ENCODE assay signal across 7 cellular contexts in genomic region chr15:42650208-42651066, GRCh38.
DNase-seq lines count a peak whose midpoint lies in the region; ATAC-seq and TF ChIP-seq lines count a peak whose summit lies in the region.

No MANE protein-coding gene starts in this region.

- H3K4me1 ChIP-seq in mesenchymal stem cell (ENCODE audit: control insufficient read depth, insufficient read depth, low read depth, low read length): no peaks in the 10 kb centered on the region

- no peak overlapping the region for H3K4me3 Mint-ChIP-seq in activated CD4-positive, alpha-beta T cell treated with anti-CD3 and anti-CD28 coated beads, Interleukin-2, amount 10 ng/mL, durations not matched to agents 7 days and 5 days
- no peak overlapping the region for H3K4me3 Mint-ChIP-seq in effector memory CD8-positive, alpha-beta T cell

- no peak overlapping the region for H2BK5ac ChIP-seq in mesenchymal stem cell (ENCODE audit: low read depth, low read length, poor library complexity, severe bottlenecking)

- WGBS in mesenchymal stem cell: 50% methylated on average over 2 of the region's 5 CpGs

- H2BK15ac ChIP-seq in mesenchymal stem cell (ENCODE audit: low read depth, poor library complexity, severe bottlenecking): no peak overlapping the region

- H3K14ac ChIP-seq in mesenchymal stem cell (ENCODE audit: low read length in 2 of 2): no peak overlapping the region

- no peaks in the 10 kb centered on the region for H3K9me3 Mint-ChIP-seq in activated CD4-positive, alpha-beta T cell treated with anti-CD3 and anti-CD28 coated beads, Interleukin-2, amount 10 ng/mL, durations not matched to agents 7 days and 5 days
- no peaks in the 10 kb centered on the region for H3K9me3 Mint-ChIP-seq in effector memory CD8-positive, alpha-beta T cell

- H3K27me3 Mint-ChIP-seq in activated CD4-positive, alpha-beta T cell treated with anti-CD3 and anti-CD28 coated beads, Interleukin-2, amount 10 ng/mL, durations not matched to agents 7 days and 5 days: no peaks in the 10 kb centered on the region
- H3K27me3 Mint-ChIP-seq in effector memory CD8-positive, alpha-beta T cell: no peaks in the 10 kb centered on the region

- peaks cover 1% of the 10 kb centered on the region for H3K79me1 ChIP-seq in mesenchymal stem cell (replicated peaks; ENCODE audit: low read length, poor library complexity, severe bottlenecking)

- no peak overlapping the region for H3K4me2 ChIP-seq in mesenchymal stem cell (ENCODE audit: low read length, poor library complexity, severe bottlenecking)

- H3K23ac ChIP-seq in mesenchymal stem cell (ENCODE audit: low read length in 2 of 2): no peak overlapping the region

- TF ChIP-seq CTCF in GM12874 (IDR thresholded peaks at IDR 0.05; ENCODE audit: insufficient read depth, low read depth, low read length): peak; percentile 74

- peak overlapping the region; percentile 16 for H3K9ac ChIP-seq in mesenchymal stem cell (ENCODE audit: low read length)

- CTCF ChIA-PET in activated CD4-positive, alpha-beta T cell treated with anti-CD3 and anti-CD28 coated beads, Interleukin-2, amount 10 ng/mL, durations not matched to agents 7 days and 5 days (lab: Charles Lee): interaction anchor here (1.1 to 1.6 kb wide), 2 partner anchors 10 to 41 kb away, joined by 4 read pairs; no protein-coding TSS in a partner anchor

- no peak overlapping the region for H4K8ac ChIP-seq in mesenchymal stem cell (ENCODE audit: low read length)

- no peaks in the 10 kb centered on the region for H3K9me3 ChIP-seq in mesenchymal stem cell (ENCODE audit: control insufficient read depth, low read length)

- H2BK120ac ChIP-seq in mesenchymal stem cell (ENCODE audit: low read depth, low read length): no peak overlapping the region

- H3K4me3 ChIP-seq in mesenchymal stem cell (ENCODE audit: insufficient read depth in 1 of 2, low read depth in 1 of 2, low read length in 2 of 2): no peak overlapping the region

- POLR2A ChIA-PET in activated CD4-positive, alpha-beta T cell treated with anti-CD3 and anti-CD28 coated beads, Interleukin-2, amount 10 ng/mL, durations not matched to agents 7 days and 5 days (lab: Charles Lee): no interaction called here

- peaks cover 16% of the 10 kb centered on the region for H3K4me1 Mint-ChIP-seq in activated CD4-positive, alpha-beta T cell treated with anti-CD3 and anti-CD28 coated beads, Interleukin-2, amount 10 ng/mL, durations not matched to agents 7 days and 5 days
- H3K4me1 Mint-ChIP-seq in effector memory CD8-positive, alpha-beta T cell (ENCODE audit: low read depth in 2 of 2): peaks cover 0 to 9% of the 10 kb centered on the region in 2 donors

- no peak overlapping the region for H2AK5ac ChIP-seq in mesenchymal stem cell (ENCODE audit: low read length, severe bottlenecking)

- DNase-seq in NCI-H526 (lab: John Stamatoyannopoulos, UW) (peak; percentile 39 to 67), mesenchymal stem cell (peak; percentile 77)
- DNase-seq in activated CD4-positive, alpha-beta T cell treated with anti-CD3 and anti-CD28 coated beads, Interleukin-2, amount 10 ng/mL, durations not matched to agents 7 days and 5 days: peak; percentile 82
- DNase-seq in effector memory CD8-positive, alpha-beta T cell: peak; percentile 31 to 52 (median 37)
- peak; percentile 4 to 13 for DNase-seq in stimulated activated CD8-positive, alpha-beta memory T cell treated with anti-CD3 and anti-CD28 coated beads, Interleukin-7, amount 100 ng/mL, for 1 hour (ENCODE audit: low read depth in 2 of 2)

- H3K36me3 ChIP-seq in mesenchymal stem cell (ENCODE audit: control insufficient read depth in 1 of 2, insufficient read depth in 2 of 2, low read depth in 1 of 2, low read length in 2 of 2): peaks cover 5 to 30% of the 10 kb centered on the region in 2 experiments

- no peak overlapping the region for H2AFZ ChIP-seq in mesenchymal stem cell (ENCODE audit: low read depth, low read length)

- no peak overlapping the region for H3K18ac ChIP-seq in mesenchymal stem cell (ENCODE audit: low read depth in 1 of 2, low read length in 2 of 2)

- H3K27ac Mint-ChIP-seq in activated CD4-positive, alpha-beta T cell treated with anti-CD3 and anti-CD28 coated beads, Interleukin-2, amount 10 ng/mL, durations not matched to agents 7 days and 5 days: peak overlapping the region; percentile 4
- H3K27ac Mint-ChIP-seq in effector memory CD8-positive, alpha-beta T cell: peak overlapping the region in 1 of 2 donors; percentile 10

- peak; percentile 72 for ATAC-seq in HG03196 (IDR thresholded peaks at IDR 0.05; ENCODE audit: unreplicated experiment)
- ATAC-seq in effector memory CD8-positive, alpha-beta T cell (replicated peaks): peak; percentile 84

- H3K36me3 Mint-ChIP-seq in activated CD4-positive, alpha-beta T cell treated with anti-CD3 and anti-CD28 coated beads, Interleukin-2, amount 10 ng/mL, durations not matched to agents 7 days and 5 days (ENCODE audit: low read depth): peaks cover 1% of the 10 kb centered on the region
- peaks cover 2% of the 10 kb centered on the region for H3K36me3 Mint-ChIP-seq in effector memory CD8-positive, alpha-beta T cell (ENCODE audit: insufficient read depth)

- H3K27ac ChIP-seq in mesenchymal stem cell (ENCODE audit: low read length, poor library complexity, severe bottlenecking): no peak overlapping the region

- H3K27me3 ChIP-seq in mesenchymal stem cell (ENCODE audit: control insufficient read depth in 1 of 2, insufficient read depth in 1 of 2, low read length in 2 of 2): no peaks in the 10 kb centered on the region

- H4K91ac ChIP-seq in mesenchymal stem cell (ENCODE audit: low read length): no peak overlapping the region

- no peak overlapping the region for H2BK12ac ChIP-seq in mesenchymal stem cell (ENCODE audit: low read length in 2 of 2)

- no peak overlapping the region for H3K4ac ChIP-seq in mesenchymal stem cell (ENCODE audit: low read depth in 1 of 2, low read length in 2 of 2)

Comparison
In these comparisons a context has a peak if more than half of its experiments do, and no peak if none do; other contexts are left out.
1. DNase-seq: peak in every context shown above with its lines; median percentile 82 in activated CD4-positive, alpha-beta T cell treated with anti-CD3 and anti-CD28 coated beads, Interleukin-2, amount 10 ng/mL, durations not matched to agents 7 days and 5 days; 77 in mesenchymal stem cell; 53 in NCI-H526; 37 in effector memory CD8-positive, alpha-beta T cell; 8 in stimulated activated CD8-positive, alpha-beta memory T cell treated with anti-CD3 and anti-CD28 coated beads, Interleukin-7, amount 100 ng/mL, for 1 hour.